ENCODE assay signal across 2 cellular contexts in genomic region chr9:120889606-120890396, GRCh38.
TF ChIP-seq lines count a peak whose summit lies in the region.

No MANE protein-coding gene starts in this region.

TF ChIP-seq in HepG2, 621 proteins besides CTCF, POLR2A, EP300 and RAD21:
- TF ChIP-seq MEF2D (CRISPR knock-in tag; IDR thresholded peaks at IDR 0.05): no peak
- TF ChIP-seq ZFP36 (IDR thresholded peaks at IDR 0.05; ENCODE audit: borderline replicate concordance, low read depth, low read length, partially characterized antibody): no peak
- peak; percentile 19; the same call in 1 of the 2 replicates for TF ChIP-seq ZNF770 (CRISPR knock-in tag; IDR thresholded peaks at IDR 0.05)
- TF ChIP-seq CHCHD3 (CRISPR knock-in tag; IDR thresholded peaks at IDR 0.05): no peak
- no peak for TF ChIP-seq MATR3 (CRISPR knock-in tag; IDR thresholded peaks at IDR 0.05)
- TF ChIP-seq TFDP1 (CRISPR knock-in tag; IDR thresholded peaks at IDR 0.05; ENCODE audit: borderline replicate concordance): no peak
- TF ChIP-seq ZNF501 (CRISPR knock-in tag; IDR thresholded peaks at IDR 0.05): no peak
- TF ChIP-seq GLI4 (CRISPR knock-in tag; IDR thresholded peaks at IDR 0.05; ENCODE audit: borderline replicate concordance): no peak
- no peak for TF ChIP-seq GMEB1 (CRISPR knock-in tag; IDR thresholded peaks at IDR 0.05; ENCODE audit: borderline replicate concordance)
- no peak for TF ChIP-seq ZEB1 (IDR thresholded peaks at IDR 0.05; ENCODE audit: insufficient replicate concordance, low read depth)
- TF ChIP-seq ZKSCAN1 (IDR thresholded peaks at IDR 0.05; ENCODE audit: low read length): no peak
- TF ChIP-seq SNAI1 (CRISPR knock-in tag; IDR thresholded peaks at IDR 0.05; ENCODE audit: borderline replicate concordance): no peak
- no peak for TF ChIP-seq GATAD2A (CRISPR knock-in tag; IDR thresholded peaks at IDR 0.05)
- TF ChIP-seq POGK (CRISPR knock-in tag; conservative IDR thresholded peaks at IDR 0.05): no peak
- TF ChIP-seq EEA1 (CRISPR knock-in tag; IDR thresholded peaks at IDR 0.05; ENCODE audit: borderline replicate concordance): no peak
- no peak for TF ChIP-seq ZNF839 (CRISPR knock-in tag; IDR thresholded peaks at IDR 0.05; ENCODE audit: borderline replicate concordance)
- peak; percentile 87 for TF ChIP-seq PRDM15 (CRISPR knock-in tag; IDR thresholded peaks at IDR 0.05)

TF ChIP-seq in WTC11, 78 proteins besides CTCF, POLR2A, EP300 and RAD21:
- peak; percentile 52; the same call in 1 of the 2 replicates for TF ChIP-seq PRDM15 (CRISPR knock-in tag; IDR thresholded peaks at IDR 0.05)
- no peak for TF ChIP-seq TCF7 (CRISPR knock-in tag; IDR thresholded peaks at IDR 0.05; ENCODE audit: low read depth)
- no peak for TF ChIP-seq NFYB (CRISPR knock-in tag; conservative IDR thresholded peaks at IDR 0.05; ENCODE audit: low read depth)
- TF ChIP-seq FOXP4 (CRISPR knock-in tag; IDR thresholded peaks at IDR 0.05): no peak
- no peak for TF ChIP-seq RORB (CRISPR knock-in tag; IDR thresholded peaks at IDR 0.05)
TF ChIP-seq in WTC11: peak in this region for 1.
